Comparison of ENCODE assay signal across 17 cellular contexts in the genomic region with DNA sequence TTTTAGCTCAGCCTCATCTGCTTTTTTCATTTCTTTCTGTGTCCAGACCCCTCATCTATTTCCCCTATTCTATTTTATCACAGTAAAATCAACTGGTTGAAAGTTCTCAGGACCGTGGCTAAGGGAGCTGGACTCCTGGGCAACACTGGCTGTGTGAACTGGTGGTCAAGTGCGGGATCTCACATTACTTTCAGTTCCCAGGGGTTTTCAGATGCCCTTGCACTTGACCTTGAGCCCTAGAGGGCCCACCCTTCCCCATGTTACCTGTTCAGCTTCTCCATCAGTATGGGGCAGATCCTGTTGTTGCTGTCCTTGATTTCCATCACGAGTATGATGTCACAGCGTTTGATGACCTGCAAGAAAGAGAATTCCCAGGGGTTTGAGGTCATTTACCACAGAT. TPM values are rescaled to one million over a fixed set of nuclear protein-coding genes. Genes with fewer than 3 reads are reported as not detected.
"Had no signal": no experiment of that assay in that cellular context is flagged by ENCODE, and none has a peak within 500 bp of the region (broad histone marks: within the 10 kb centered on the region; RNA-seq: fewer than 3 reads in every experiment).

No MANE protein-coding gene starts in this region.

- DNase-seq: effector memory CD4-positive, alpha-beta T cell; glutamatergic neuron; islet precursor cell; natural killer cell; ovary; small intestine; stimulated activated CD4-positive, alpha-beta T cell treated with anti-CD3 and anti-CD28 coated beads, Interleukin-12 subunit alpha, Interleukin-12 subunit beta, amount 100 ng/mL, for 4 hours; stimulated activated naive CD4-positive, alpha-beta T cell treated with Interleukin-2 at 50 U/mL for 16 hours had no signal

- H3K4me1 Mint-ChIP-seq: natural killer cell, neural crest cell had no signal

- ATAC-seq: gastroesophageal sphincter, left lobe of liver, natural killer cell had no signal

- H3K36me3 Mint-ChIP-seq: natural killer cell had no signal

- H3K27ac Mint-ChIP-seq: natural killer cell had no signal

- H3K4me3 ChIP-seq: esophagus muscularis mucosa, gastroesophageal sphincter, ovary, right atrium auricular region had no signal

- H3K4me3 Mint-ChIP-seq: natural killer cell, neural crest cell had no signal

- FAIRE-seq: endometrium, small intestine, urothelium cell line had no signal

- H3K27ac ChIP-seq: esophagus muscularis mucosa, gastroesophageal sphincter, ovary, right atrium auricular region had no signal

- H3K9me3 Mint-ChIP-seq: natural killer cell, neural crest cell had no signal

RNA-seq across cellular contexts. Expression of a gene that starts 2.8 kb away (rescaled TPM):
- total RNA-seq: fibroblast of villous mesenchyme, myocyte, neural crest cell had no signal
